1 cellular context compared by ENCODE assay signal in the genomic region with DNA sequence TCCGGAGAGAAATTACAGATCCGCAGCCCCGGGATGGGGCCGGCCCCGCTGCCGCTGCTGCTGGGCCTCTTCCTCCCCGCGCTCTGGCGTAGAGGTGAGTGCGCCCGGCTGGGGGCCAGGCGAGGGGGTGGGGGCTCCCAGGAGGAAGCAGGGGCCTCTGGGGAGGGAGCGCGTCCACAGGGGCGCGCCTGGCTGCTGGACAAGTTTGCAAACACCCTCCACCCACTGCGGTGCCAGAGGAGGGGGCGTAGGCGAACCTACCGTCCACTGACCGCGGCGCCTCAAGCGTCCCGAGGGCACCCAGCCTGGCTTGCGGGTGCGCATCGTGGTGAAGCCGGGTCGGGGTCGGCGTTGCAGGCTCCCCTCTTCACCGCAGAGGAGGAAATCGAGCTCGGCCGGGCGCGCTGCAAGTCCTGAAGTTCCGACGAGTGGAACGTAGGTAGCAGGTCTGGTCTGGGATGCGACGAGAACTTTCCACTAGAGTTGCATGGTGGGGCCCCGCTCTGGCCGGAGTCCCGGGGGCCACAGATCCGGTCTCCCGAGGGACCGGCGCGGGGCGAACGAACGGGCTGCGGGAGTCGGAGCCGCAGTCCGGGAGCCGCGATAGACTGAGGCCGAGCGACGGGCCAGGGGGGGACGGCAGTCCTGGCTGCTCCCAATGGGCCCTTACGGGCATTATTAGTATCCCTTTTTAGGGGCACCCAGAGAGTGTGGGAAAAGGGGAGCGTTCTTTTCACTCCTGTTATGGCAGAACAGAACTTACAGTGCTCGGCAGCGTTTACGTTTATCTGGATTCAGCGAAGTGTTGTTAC.
TF ChIP-seq lines count a peak whose summit lies in the region.

No MANE protein-coding gene starts in this region.

TF ChIP-seq in HepG2, 621 proteins besides CTCF, POLR2A, EP300 and RAD21 (continued from another document and continues in another):
- peak; percentile 52 for TF ChIP-seq TAF1 (CRISPR knock-in tag; IDR thresholded peaks at IDR 0.05)
- no peak for TF ChIP-seq NFRKB (IDR thresholded peaks at IDR 0.05)
- TF ChIP-seq, protein P1, sequence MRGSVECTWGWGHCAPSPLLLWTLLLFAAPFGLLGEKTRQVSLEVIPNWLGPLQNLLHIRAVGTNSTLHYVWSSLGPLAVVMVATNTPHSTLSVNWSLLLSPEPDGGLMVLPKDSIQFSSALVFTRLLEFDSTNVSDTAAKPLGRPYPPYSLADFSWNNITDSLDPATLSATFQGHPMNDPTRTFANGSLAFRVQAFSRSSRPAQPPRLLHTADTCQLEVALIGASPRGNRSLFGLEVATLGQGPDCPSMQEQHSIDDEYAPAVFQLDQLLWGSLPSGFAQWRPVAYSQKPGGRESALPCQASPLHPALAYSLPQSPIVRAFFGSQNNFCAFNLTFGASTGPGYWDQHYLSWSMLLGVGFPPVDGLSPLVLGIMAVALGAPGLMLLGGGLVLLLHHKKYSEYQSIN (CRISPR knock-in tag; IDR thresholded peaks at IDR 0.05; ENCODE audit: borderline replicate concordance), result no peak
- no peak; the same call in 1 of the 2 replicates for TF ChIP-seq KDM2A (CRISPR knock-in tag; IDR thresholded peaks at IDR 0.05; ENCODE audit: borderline replicate concordance, low read depth)
- no peak; the same call in 1 of the 2 replicates for TF ChIP-seq ZNF605 (CRISPR knock-in tag; IDR thresholded peaks at IDR 0.05)
- no peak for TF ChIP-seq ZSCAN12 (CRISPR knock-in tag; IDR thresholded peaks at IDR 0.05)
- peak; percentile 12; the same call in 1 of the 2 replicates for TF ChIP-seq KDM4B (CRISPR knock-in tag; IDR thresholded peaks at IDR 0.05)
- 0 out of 2 replicates have a peak, but pooled peaks have one; percentile 74 for TF ChIP-seq ZNF816 (CRISPR knock-in tag; IDR thresholded peaks at IDR 0.05; ENCODE audit: borderline replicate concordance)
- TF ChIP-seq HIVEP1 (CRISPR knock-in tag; IDR thresholded peaks at IDR 0.05), result peak; percentile 78
- TF ChIP-seq, protein P2, sequence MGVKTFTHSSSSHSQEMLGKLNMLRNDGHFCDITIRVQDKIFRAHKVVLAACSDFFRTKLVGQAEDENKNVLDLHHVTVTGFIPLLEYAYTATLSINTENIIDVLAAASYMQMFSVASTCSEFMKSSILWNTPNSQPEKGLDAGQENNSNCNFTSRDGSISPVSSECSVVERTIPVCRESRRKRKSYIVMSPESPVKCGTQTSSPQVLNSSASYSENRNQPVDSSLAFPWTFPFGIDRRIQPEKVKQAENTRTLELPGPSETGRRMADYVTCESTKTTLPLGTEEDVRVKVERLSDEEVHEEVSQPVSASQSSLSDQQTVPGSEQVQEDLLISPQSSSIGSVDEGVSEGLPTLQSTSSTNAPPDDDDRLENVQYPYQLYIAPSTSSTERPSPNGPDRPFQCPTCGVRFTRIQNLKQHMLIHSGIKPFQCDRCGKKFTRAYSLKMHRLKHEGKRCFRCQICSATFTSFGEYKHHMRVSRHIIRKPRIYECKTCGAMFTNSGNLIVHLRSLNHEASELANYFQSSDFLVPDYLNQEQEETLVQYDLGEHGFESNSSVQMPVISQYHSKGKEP (CRISPR knock-in tag; IDR thresholded peaks at IDR 0.05), result peak; percentile 49; the same call in 1 of the 2 replicates
- TF ChIP-seq, protein P3, sequence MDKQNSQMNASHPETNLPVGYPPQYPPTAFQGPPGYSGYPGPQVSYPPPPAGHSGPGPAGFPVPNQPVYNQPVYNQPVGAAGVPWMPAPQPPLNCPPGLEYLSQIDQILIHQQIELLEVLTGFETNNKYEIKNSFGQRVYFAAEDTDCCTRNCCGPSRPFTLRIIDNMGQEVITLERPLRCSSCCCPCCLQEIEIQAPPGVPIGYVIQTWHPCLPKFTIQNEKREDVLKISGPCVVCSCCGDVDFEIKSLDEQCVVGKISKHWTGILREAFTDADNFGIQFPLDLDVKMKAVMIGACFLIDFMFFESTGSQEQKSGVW (CRISPR knock-in tag; IDR thresholded peaks at IDR 0.05; ENCODE audit: borderline replicate concordance), result no peak; the same call in 1 of the 2 replicates
- no peak for TF ChIP-seq CCAR2 (optimal IDR thresholded peaks at IDR 0.05; ENCODE audit: low read depth, low read length)
- TF ChIP-seq ZNF713 (CRISPR knock-in tag; IDR thresholded peaks at IDR 0.05), result no peak
- TF ChIP-seq ZNF737 (CRISPR knock-in tag; IDR thresholded peaks at IDR 0.05; ENCODE audit: borderline replicate concordance), result no peak
- TF ChIP-seq GATAD1 (CRISPR knock-in tag; IDR thresholded peaks at IDR 0.05), result peak; percentile 22; the same call in 1 of the 2 replicates
- TF ChIP-seq, protein P4, sequence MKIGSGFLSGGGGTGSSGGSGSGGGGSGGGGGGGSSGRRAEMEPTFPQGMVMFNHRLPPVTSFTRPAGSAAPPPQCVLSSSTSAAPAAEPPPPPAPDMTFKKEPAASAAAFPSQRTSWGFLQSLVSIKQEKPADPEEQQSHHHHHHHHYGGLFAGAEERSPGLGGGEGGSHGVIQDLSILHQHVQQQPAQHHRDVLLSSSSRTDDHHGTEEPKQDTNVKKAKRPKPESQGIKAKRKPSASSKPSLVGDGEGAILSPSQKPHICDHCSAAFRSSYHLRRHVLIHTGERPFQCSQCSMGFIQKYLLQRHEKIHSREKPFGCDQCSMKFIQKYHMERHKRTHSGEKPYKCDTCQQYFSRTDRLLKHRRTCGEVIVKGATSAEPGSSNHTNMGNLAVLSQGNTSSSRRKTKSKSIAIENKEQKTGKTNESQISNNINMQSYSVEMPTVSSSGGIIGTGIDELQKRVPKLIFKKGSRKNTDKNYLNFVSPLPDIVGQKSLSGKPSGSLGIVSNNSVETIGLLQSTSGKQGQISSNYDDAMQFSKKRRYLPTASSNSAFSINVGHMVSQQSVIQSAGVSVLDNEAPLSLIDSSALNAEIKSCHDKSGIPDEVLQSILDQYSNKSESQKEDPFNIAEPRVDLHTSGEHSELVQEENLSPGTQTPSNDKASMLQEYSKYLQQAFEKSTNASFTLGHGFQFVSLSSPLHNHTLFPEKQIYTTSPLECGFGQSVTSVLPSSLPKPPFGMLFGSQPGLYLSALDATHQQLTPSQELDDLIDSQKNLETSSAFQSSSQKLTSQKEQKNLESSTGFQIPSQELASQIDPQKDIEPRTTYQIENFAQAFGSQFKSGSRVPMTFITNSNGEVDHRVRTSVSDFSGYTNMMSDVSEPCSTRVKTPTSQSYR (CRISPR knock-in tag; IDR thresholded peaks at IDR 0.05; ENCODE audit: borderline replicate concordance), result no peak; the same call in 1 of the 2 replicates
- TF ChIP-seq NKX3-1 (CRISPR knock-in tag; IDR thresholded peaks at IDR 0.05), result no peak; the same call in none of the 2 replicates
- no peak for TF ChIP-seq ZNF337 (CRISPR knock-in tag; IDR thresholded peaks at IDR 0.05; ENCODE audit: borderline replicate concordance, low read depth)
- no peak for TF ChIP-seq PHF20 (CRISPR knock-in tag; IDR thresholded peaks at IDR 0.05)
- no peak for TF ChIP-seq ZKSCAN1 (IDR thresholded peaks at IDR 0.05; ENCODE audit: low read length)
- TF ChIP-seq ZNF75D (CRISPR knock-in tag; IDR thresholded peaks at IDR 0.05; ENCODE audit: borderline replicate concordance), result no peak
- TF ChIP-seq MBD4 (IDR thresholded peaks at IDR 0.05; ENCODE audit: borderline replicate concordance, low read length), result no peak
- TF ChIP-seq ZNF772 (CRISPR knock-in tag; IDR thresholded peaks at IDR 0.05), result no peak; the same call in 1 of the 2 replicates
- TF ChIP-seq ZSCAN29 (CRISPR knock-in tag; conservative IDR thresholded peaks at IDR 0.05), result peak; percentile 53; the same call in 1 of the 2 replicates
- TF ChIP-seq TBX2 (CRISPR knock-in tag; IDR thresholded peaks at IDR 0.05; ENCODE audit: borderline replicate concordance), result peak; percentile 27
- TF ChIP-seq FOXA1 (IDR thresholded peaks at IDR 0.05), result no peak
- no peak; the same call in 1 of the 2 replicates for TF ChIP-seq FOXA1 (CRISPR knock-in tag; IDR thresholded peaks at IDR 0.05)
- TF ChIP-seq, protein P5, sequence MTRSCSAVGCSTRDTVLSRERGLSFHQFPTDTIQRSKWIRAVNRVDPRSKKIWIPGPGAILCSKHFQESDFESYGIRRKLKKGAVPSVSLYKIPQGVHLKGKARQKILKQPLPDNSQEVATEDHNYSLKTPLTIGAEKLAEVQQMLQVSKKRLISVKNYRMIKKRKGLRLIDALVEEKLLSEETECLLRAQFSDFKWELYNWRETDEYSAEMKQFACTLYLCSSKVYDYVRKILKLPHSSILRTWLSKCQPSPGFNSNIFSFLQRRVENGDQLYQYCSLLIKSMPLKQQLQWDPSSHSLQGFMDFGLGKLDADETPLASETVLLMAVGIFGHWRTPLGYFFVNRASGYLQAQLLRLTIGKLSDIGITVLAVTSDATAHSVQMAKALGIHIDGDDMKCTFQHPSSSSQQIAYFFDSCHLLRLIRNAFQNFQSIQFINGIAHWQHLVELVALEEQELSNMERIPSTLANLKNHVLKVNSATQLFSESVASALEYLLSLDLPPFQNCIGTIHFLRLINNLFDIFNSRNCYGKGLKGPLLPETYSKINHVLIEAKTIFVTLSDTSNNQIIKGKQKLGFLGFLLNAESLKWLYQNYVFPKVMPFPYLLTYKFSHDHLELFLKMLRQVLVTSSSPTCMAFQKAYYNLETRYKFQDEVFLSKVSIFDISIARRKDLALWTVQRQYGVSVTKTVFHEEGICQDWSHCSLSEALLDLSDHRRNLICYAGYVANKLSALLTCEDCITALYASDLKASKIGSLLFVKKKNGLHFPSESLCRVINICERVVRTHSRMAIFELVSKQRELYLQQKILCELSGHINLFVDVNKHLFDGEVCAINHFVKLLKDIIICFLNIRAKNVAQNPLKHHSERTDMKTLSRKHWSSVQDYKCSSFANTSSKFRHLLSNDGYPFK (CRISPR knock-in tag; IDR thresholded peaks at IDR 0.05; ENCODE audit: borderline replicate concordance), result peak; percentile 77; the same call in 1 of the 2 replicates
- peak; percentile 75; the same call in 1 of the 2 replicates for TF ChIP-seq CBFB (CRISPR knock-in tag; IDR thresholded peaks at IDR 0.05)
- TF ChIP-seq, protein P6, sequence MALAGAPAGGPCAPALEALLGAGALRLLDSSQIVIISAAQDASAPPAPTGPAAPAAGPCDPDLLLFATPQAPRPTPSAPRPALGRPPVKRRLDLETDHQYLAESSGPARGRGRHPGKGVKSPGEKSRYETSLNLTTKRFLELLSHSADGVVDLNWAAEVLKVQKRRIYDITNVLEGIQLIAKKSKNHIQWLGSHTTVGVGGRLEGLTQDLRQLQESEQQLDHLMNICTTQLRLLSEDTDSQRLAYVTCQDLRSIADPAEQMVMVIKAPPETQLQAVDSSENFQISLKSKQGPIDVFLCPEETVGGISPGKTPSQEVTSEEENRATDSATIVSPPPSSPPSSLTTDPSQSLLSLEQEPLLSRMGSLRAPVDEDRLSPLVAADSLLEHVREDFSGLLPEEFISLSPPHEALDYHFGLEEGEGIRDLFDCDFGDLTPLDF (CRISPR knock-in tag; IDR thresholded peaks at IDR 0.05), result no peak; the same call in 1 of the 2 replicates
- no peak for TF ChIP-seq KDM1A (CRISPR knock-in tag; IDR thresholded peaks at IDR 0.05)
- TF ChIP-seq, protein P7, sequence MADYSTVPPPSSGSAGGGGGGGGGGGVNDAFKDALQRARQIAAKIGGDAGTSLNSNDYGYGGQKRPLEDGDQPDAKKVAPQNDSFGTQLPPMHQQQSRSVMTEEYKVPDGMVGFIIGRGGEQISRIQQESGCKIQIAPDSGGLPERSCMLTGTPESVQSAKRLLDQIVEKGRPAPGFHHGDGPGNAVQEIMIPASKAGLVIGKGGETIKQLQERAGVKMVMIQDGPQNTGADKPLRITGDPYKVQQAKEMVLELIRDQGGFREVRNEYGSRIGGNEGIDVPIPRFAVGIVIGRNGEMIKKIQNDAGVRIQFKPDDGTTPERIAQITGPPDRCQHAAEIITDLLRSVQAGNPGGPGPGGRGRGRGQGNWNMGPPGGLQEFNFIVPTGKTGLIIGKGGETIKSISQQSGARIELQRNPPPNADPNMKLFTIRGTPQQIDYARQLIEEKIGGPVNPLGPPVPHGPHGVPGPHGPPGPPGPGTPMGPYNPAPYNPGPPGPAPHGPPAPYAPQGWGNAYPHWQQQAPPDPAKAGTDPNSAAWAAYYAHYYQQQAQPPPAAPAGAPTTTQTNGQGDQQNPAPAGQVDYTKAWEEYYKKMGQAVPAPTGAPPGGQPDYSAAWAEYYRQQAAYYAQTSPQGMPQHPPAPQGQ (CRISPR knock-in tag; IDR thresholded peaks at IDR 0.05; ENCODE audit: borderline replicate concordance), result no peak
- 0 out of 2 replicates have a peak, but pooled peaks have one; percentile 20 for TF ChIP-seq ELF1 (CRISPR knock-in tag; IDR thresholded peaks at IDR 0.05)
- TF ChIP-seq ZNF564 (CRISPR knock-in tag; IDR thresholded peaks at IDR 0.05), result peak; percentile 69; the same call in 1 of the 2 replicates
- TF ChIP-seq FOXP1 (IDR thresholded peaks at IDR 0.05), result no peak
- TF ChIP-seq FOXP1 (CRISPR knock-in tag; IDR thresholded peaks at IDR 0.05), result no peak
- TF ChIP-seq, protein P8, sequence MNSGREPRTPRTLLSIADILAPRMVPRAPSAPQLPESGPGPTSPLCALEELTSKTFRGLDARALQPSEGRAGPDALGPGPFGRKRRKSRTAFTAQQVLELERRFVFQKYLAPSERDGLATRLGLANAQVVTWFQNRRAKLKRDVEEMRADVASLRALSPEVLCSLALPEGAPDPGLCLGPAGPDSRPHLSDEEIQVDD (CRISPR knock-in tag; IDR thresholded peaks at IDR 0.05; ENCODE audit: borderline replicate concordance), result peak; percentile 55; the same call in 1 of the 2 replicates
- no peak; the same call in 1 of the 2 replicates for TF ChIP-seq ISL2 (CRISPR knock-in tag; IDR thresholded peaks at IDR 0.05)
- TF ChIP-seq REPIN1 (CRISPR knock-in tag; IDR thresholded peaks at IDR 0.05; ENCODE audit: borderline replicate concordance, low read depth), result no peak; the same call in 1 of the 2 replicates
- no peak for TF ChIP-seq ZZZ3 (CRISPR knock-in tag; IDR thresholded peaks at IDR 0.05; ENCODE audit: borderline replicate concordance)
- peak; percentile 78 for TF ChIP-seq SPEN (CRISPR knock-in tag; IDR thresholded peaks at IDR 0.05; ENCODE audit: low read depth)
- TF ChIP-seq ZNF562 (CRISPR knock-in tag; IDR thresholded peaks at IDR 0.05; ENCODE audit: borderline replicate concordance), result no peak
- peak; percentile 58 for TF ChIP-seq MYC (CRISPR knock-in tag; IDR thresholded peaks at IDR 0.05; ENCODE audit: borderline replicate concordance)
- peak; percentile 8; the same call in 1 of the 2 replicates for TF ChIP-seq PHF8 (CRISPR knock-in tag; IDR thresholded peaks at IDR 0.05)
- TF ChIP-seq ARNTL (CRISPR knock-in tag; IDR thresholded peaks at IDR 0.05), result no peak; the same call in 1 of the 2 replicates
- TF ChIP-seq, protein P9, sequence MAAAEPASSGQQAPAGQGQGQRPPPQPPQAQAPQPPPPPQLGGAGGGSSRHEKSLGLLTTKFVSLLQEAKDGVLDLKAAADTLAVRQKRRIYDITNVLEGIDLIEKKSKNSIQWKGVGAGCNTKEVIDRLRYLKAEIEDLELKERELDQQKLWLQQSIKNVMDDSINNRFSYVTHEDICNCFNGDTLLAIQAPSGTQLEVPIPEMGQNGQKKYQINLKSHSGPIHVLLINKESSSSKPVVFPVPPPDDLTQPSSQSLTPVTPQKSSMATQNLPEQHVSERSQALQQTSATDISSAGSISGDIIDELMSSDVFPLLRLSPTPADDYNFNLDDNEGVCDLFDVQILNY (CRISPR knock-in tag; conservative IDR thresholded peaks at IDR 0.05), result peak; percentile 5; the same call in 1 of the 2 replicates
- TF ChIP-seq ZNF451 (CRISPR knock-in tag; IDR thresholded peaks at IDR 0.05), result peak; percentile 75; the same call in 1 of the 2 replicates
- no peak for TF ChIP-seq SP4 (CRISPR knock-in tag; IDR thresholded peaks at IDR 0.05)
